16 cellular contexts compared by ENCODE assay signal in genomic region chr12:108765289-108765764, GRCh38. TPM values are rescaled to one million over a fixed set of nuclear protein-coding genes. Genes with fewer than 3 reads are reported as not detected.
DNase-seq lines count a peak whose midpoint lies in the region; ATAC-seq, FAIRE-seq and TF ChIP-seq lines count a peak whose summit lies in the region.
"Had no signal": no experiment of that assay in that cellular context is flagged by ENCODE, and none has a peak within 500 bp of the region (broad histone marks: within the 10 kb centered on the region; RNA-seq: fewer than 3 reads in every experiment).

No MANE protein-coding gene starts in this region.

- H3K27me3 ChIP-seq in HepG2 (ENCODE audit: control insufficient read depth in 1 of 2, insufficient read depth in 2 of 2, low read length in 2 of 2) (no peaks in the 10 kb centered on the region), right lobe of liver (no peaks in the 10 kb centered on the region), adrenal gland (no peaks in the 10 kb centered on the region), neural progenitor cell (no peaks in the 10 kb centered on the region)
- H3K27me3 ChIP-seq: BLaER1 treated with 17β-estradiol and CSF1 and Interleukin-3, amounts not matched to agents 10 nM and 100 nM had no signal

- H3K4me1 Mint-ChIP-seq in neural progenitor cell, result peaks cover 24% of the 10 kb centered on the region

- H3K9me3 ChIP-seq in HepG2 (ENCODE audit: low read length) (no peaks in the 10 kb centered on the region), right lobe of liver (no peaks in the 10 kb centered on the region), adrenal gland (replicated peaks in 1 of 3) (no peaks in the 10 kb centered on the region), neural progenitor cell (ENCODE audit: low read depth) (no peaks in the 10 kb centered on the region)
- H3K9me3 ChIP-seq: BLaER1 treated with 17β-estradiol and CSF1 and Interleukin-3, amounts not matched to agents 10 nM and 100 nM had no signal

- TF ChIP-seq POLR2A in HepG2 (IDR thresholded peaks at IDR 0.05; ENCODE audit: insufficient read depth in 1 of 2, low read depth in 2 of 2, low read length in 2 of 2), result no peak
- TF ChIP-seq POLR2A in right lobe of liver (IDR thresholded peaks at IDR 0.05), result no peak
- no peak for TF ChIP-seq POLR2A in adrenal gland (IDR thresholded peaks at IDR 0.05)

- TF ChIP-seq RAD21 in HepG2 (CRISPR knock-in tag; IDR thresholded peaks at IDR 0.05), result no peak

- peak overlapping the region; percentile 32 for H3K27ac Mint-ChIP-seq in neural progenitor cell
- H3K27ac Mint-ChIP-seq: HFFc6 had no signal

- H3K4me1 ChIP-seq in HepG2 (ENCODE audit: insufficient read depth, low read length) (peaks cover 54% of the 10 kb centered on the region), right lobe of liver (peaks cover 0 to 6% (median 0%) of the 10 kb centered on the region in 4 donors), adrenal gland (replicated peaks in 1 of 2) (peaks cover 0 to 8% of the 10 kb centered on the region in 2 donors), neural progenitor cell (no peaks in the 10 kb centered on the region)

- DNase-seq in HepG2 (ENCODE audit: low spot score), result no peak
- no peak for DNase-seq in right lobe of liver
- peak in 4 of 7 donors; percentile 43 to 52 (median 48) for DNase-seq in adrenal gland
- DNase-seq in neural progenitor cell (ENCODE audit: low spot score), result no peak
- no peak for DNase-seq in stimulated activated naive CD8-positive, alpha-beta T cell treated with anti-CD3 and anti-CD28 coated beads, Interleukin-15, Interleukin-2, amounts not matched to agents 100 U/mL and 50 U/mL, for 24 hours
- no peak for DNase-seq in substantia nigra (lab: John Stamatoyannopoulos, UW)
- no peak for DNase-seq in NCI-H510A treated with DMSO at 0.1 percent for 48 hours (lab: John Stamatoyannopoulos, UW)
- DNase-seq: ACHN; CD4-positive, CD25-positive, alpha-beta regulatory T cell; DMS53; GM23248; HCEC 1CT; HFFc6 had no signal

- no TSS peak for BruUV-seq in HepG2 (replicated peaks; lab: Mats Ljungman, UMichigan)

- H3K4me3 ChIP-seq in HepG2 (replicated peaks in 1 of 3; ENCODE audit: insufficient read depth in 1 of 3, low read depth in 2 of 3, low read length in 3 of 3) (peak overlapping the region in 1 of 3 experiments; percentile 53; a peak in 2 of 6 replicates), right lobe of liver (no peak overlapping the region), adrenal gland (no peak overlapping the region), neural progenitor cell (no peak overlapping the region)
- H3K4me3 ChIP-seq: BLaER1 treated with 17β-estradiol and CSF1 and Interleukin-3, amounts not matched to agents 10 nM and 100 nM; GM23248 had no signal

- H3F3A ChIP-seq in neural progenitor cell (ENCODE audit: low read depth), result peaks cover 14% of the 10 kb centered on the region

- no peaks in the 10 kb centered on the region for H3K36me3 Mint-ChIP-seq in neural progenitor cell
- H3K36me3 Mint-ChIP-seq: CD4-positive, CD25-positive, alpha-beta regulatory T cell had no signal

- no peaks in the 10 kb centered on the region for H4K20me1 ChIP-seq in HepG2 (ENCODE audit: insufficient read depth, low read length)
- no peaks in the 10 kb centered on the region for H4K20me1 ChIP-seq in neural progenitor cell (ENCODE audit: low read depth)
- H4K20me1 ChIP-seq: BLaER1 treated with 17β-estradiol and CSF1 and Interleukin-3, amounts not matched to agents 10 nM and 100 nM had no signal

- no peaks in the 10 kb centered on the region for H3K9me3 Mint-ChIP-seq in neural progenitor cell
- H3K9me3 Mint-ChIP-seq: HFFc6 had no signal

- in situ Hi-C loops in HepG2 (cut with HindIII; ENCODE audit: extremely low pct_ligation_motif_present, low pct_unique_long_range_greater_than_20kb), result no loop called here

- POLR2A ChIA-PET in HepG2 (lab: Yijun Ruan, JAX), result no interaction called here

- H3K27ac ChIP-seq in HepG2 (ENCODE audit: extremely low read length, insufficient read depth, low read length) (no peak overlapping the region), right lobe of liver (no peak overlapping the region), adrenal gland (peak overlapping the region in 1 of 5 donors; percentile 60), neural progenitor cell (no peak overlapping the region), substantia nigra (ENCODE audit: low read depth, low read length, poor library complexity, severe bottlenecking) (no peak overlapping the region)
- H3K27ac ChIP-seq: BLaER1 treated with 17β-estradiol and CSF1 and Interleukin-3, amounts not matched to agents 10 nM and 100 nM; GM23248 had no signal

- H2AFZ ChIP-seq in HepG2 (ENCODE audit: low read length) (no peak overlapping the region), neural progenitor cell (replicated peaks) (peak overlapping the region; percentile 17)
- H2AFZ ChIP-seq: GM23248 had no signal

- H3K4me3 Mint-ChIP-seq in neural progenitor cell, result no peak overlapping the region
- H3K4me3 Mint-ChIP-seq: CD4-positive, CD25-positive, alpha-beta regulatory T cell; HFFc6 had no signal

- H3K36me3 ChIP-seq in HepG2 (replicated peaks in 1 of 2; ENCODE audit: control insufficient read depth in 1 of 2, insufficient read depth in 2 of 2, low read length in 2 of 2) (no peaks in the 10 kb centered on the region), right lobe of liver (no peaks in the 10 kb centered on the region), adrenal gland (replicated peaks in 1 of 2) (no peaks in the 10 kb centered on the region), neural progenitor cell (no peaks in the 10 kb centered on the region)
- H3K36me3 ChIP-seq: BLaER1 treated with 17β-estradiol and CSF1 and Interleukin-3, amounts not matched to agents 10 nM and 100 nM had no signal

- H3K9ac ChIP-seq in HepG2 (ENCODE audit: insufficient read depth, low read depth, low read length) (peak overlapping the region; percentile 36; the same call in 1 of the 2 replicates), neural progenitor cell (no peak overlapping the region)
- H3K9ac ChIP-seq: BLaER1 treated with 17β-estradiol and CSF1 and Interleukin-3, amounts not matched to agents 10 nM and 100 nM; GM23248 had no signal

- no peaks in the 10 kb centered on the region for H3K79me2 ChIP-seq in HepG2 (ENCODE audit: insufficient read depth, low read length)
- H3K79me2 ChIP-seq in neural progenitor cell (ENCODE audit: low read depth), result no peaks in the 10 kb centered on the region

- CTCF ChIA-PET in HepG2 (lab: Yijun Ruan, JAX; ENCODE audit: low intra/inter-chr PET ratio, low total read pairs), result no interaction called here

- FAIRE-seq in HepG2 (lab: Jason Lieb, UNC), result no peak
- FAIRE-seq: HTR-8/SVneo had no signal

- TF ChIP-seq EP300 in HepG2 (IDR thresholded peaks at IDR 0.05; ENCODE audit: low read depth in 2 of 2, low read length in 2 of 2) (no peak), HepG2 (CRISPR knock-in tag; IDR thresholded peaks at IDR 0.05; ENCODE audit: borderline replicate concordance) (no peak)

- peak; percentile 59 for ATAC-seq in HepG2
- ATAC-seq in right lobe of liver, result no peak
- ATAC-seq in HG02852 (IDR thresholded peaks at IDR 0.05; ENCODE audit: unreplicated experiment), result no peak
- ATAC-seq in stimulated activated naive CD8-positive, alpha-beta T cell treated with anti-CD3 and anti-CD28 coated beads, Interleukin-15, Interleukin-2, amounts not matched to agents 100 U/mL and 50 U/mL, for 24 hours, result no peak

- H3K4me2 ChIP-seq in HepG2 (ENCODE audit: low read depth, low read length), result peak overlapping the region; percentile 71
- no peak overlapping the region for H3K4me2 ChIP-seq in neural progenitor cell
- H3K4me2 ChIP-seq: BLaER1 treated with 17β-estradiol and CSF1 and Interleukin-3, amounts not matched to agents 10 nM and 100 nM had no signal

- intact Hi-C loops in HepG2 (cut with micrococcal nuclease; ENCODE audit: unreplicated experiment), result no loop called here
- intact Hi-C loops in right lobe of liver (cut with DNase I), result no loop called here
- intact Hi-C loops in adrenal gland (cut with DNase I), result no loop called here

- 5% methylated on average over 10 of the region's 10 CpGs for WGBS in HepG2 (ENCODE audit: low lambda C conversion rate)
- 85% methylated on average over 9 of the region's 10 CpGs for WGBS in right lobe of liver (ENCODE audit: insufficient coverage, low coverage, low lambda C conversion rate, missing lambda C conversion rate)
- 47 to 61% (median 54%) methylated on average over 10 of the region's 10 CpGs for WGBS in adrenal gland, 4 donors

- H3K27me3 Mint-ChIP-seq in neural progenitor cell (ENCODE audit: insufficient read depth, low read depth), result peaks cover 19% of the 10 kb centered on the region

- no peak; the same call in 1 of the 2 replicates for TF ChIP-seq CTCF in HepG2 (CRISPR knock-in tag; IDR thresholded peaks at IDR 0.05)
- TF ChIP-seq CTCF in right lobe of liver (IDR thresholded peaks at IDR 0.05), result no peak
- no peak for TF ChIP-seq CTCF in adrenal gland (IDR thresholded peaks at IDR 0.05)
- TF ChIP-seq CTCF in neural progenitor cell (IDR thresholded peaks at IDR 0.05), result no peak

RNA-seq across cellular contexts. Expression of gene CORO1C, which starts 34.0 kb away (rescaled TPM):
- total RNA-seq in HepG2 (2016; rRNA removed; fragmentation: Illumina TruSeq; extraction: Trizol) (73.7 and 128 TPM in 2 replicates), right lobe of liver (100 to 1,000 TPM in 1 of 6 experiments, 10 to 100 TPM in 5; 36.6 to 100 (median 57.5) TPM), adrenal gland (100 to 1,000 TPM in 2 of 8 donors, 10 to 100 TPM in 6; 57.3 to 124 (median 84.8) TPM), neural progenitor cell (ENCODE audit: low replicate concordance) (116 and 128 TPM in 2 replicates)
- total RNA-seq in HepG2 (2016; cell fraction: cytosol; rRNA removed; fragmentation: Illumina TruSeq; extraction: Trizol; ENCODE audit: low read depth), result 21.0 and 28.0 TPM in 2 replicates
- 70.7 and 135 TPM in 2 replicates for total RNA-seq in HepG2 (2016; cell fraction: insoluble cytoplasmic fraction; rRNA removed; fragmentation: Illumina TruSeq; extraction: Trizol)
- total RNA-seq in HepG2 (2016; cell fraction: membrane; rRNA removed; fragmentation: Illumina TruSeq; extraction: Trizol), result 29.9 and 30.4 TPM in 2 replicates
- 66.4 and 67.4 TPM in 2 replicates for total RNA-seq in HepG2 (2016; cell fraction: nucleus; rRNA removed; fragmentation: Illumina TruSeq; extraction: Trizol)
- polyA plus RNA-seq in HepG2 (2011; rRNA removed) (116 and 131 TPM in 2 replicates), adrenal gland (10 to 100 TPM; 17.4 to 57.1 (median 32.3) TPM)
- polyA plus RNA-seq in HepG2 (2011; cell fraction: cytosol; rRNA removed), result 95.2 and 104 TPM in 2 replicates
- 66.8 and 86.4 TPM in 2 replicates for polyA plus RNA-seq in HepG2 (2011; cell fraction: nucleus; rRNA removed)
- polyA plus RNA-seq in HepG2 (2012), result 68.8 and 74.2 TPM in 2 replicates
- polyA plus RNA-seq in HepG2 (2016; cell fraction: cytosol; fragmentation: Illumina TruSeq; extraction: Trizol; ENCODE audit: low read depth), result 5.3 and 6.6 TPM in 2 replicates
- polyA plus RNA-seq in HepG2 (2016; cell fraction: insoluble cytoplasmic fraction; fragmentation: Illumina TruSeq; extraction: Trizol; ENCODE audit: low read depth), result 202 and 219 TPM in 2 replicates
- 17.3 and 18.7 TPM in 2 replicates for polyA plus RNA-seq in HepG2 (2016; cell fraction: membrane; fragmentation: Illumina TruSeq; extraction: Trizol; ENCODE audit: low read depth)
- 93.1 and 94.0 TPM in 2 replicates for polyA plus RNA-seq in HepG2 (2016; cell fraction: nucleus; fragmentation: Illumina TruSeq; extraction: Trizol; ENCODE audit: insufficient read depth, low read depth)
- 321 and 493 TPM in 2 replicates for polyA minus RNA-seq in HepG2 (2011; rRNA and poly(A)+ RNA removed; ENCODE audit: low replicate concordance)
- 108 and 148 TPM in 2 replicates for polyA minus RNA-seq in HepG2 (2011; cell fraction: cytosol; rRNA and poly(A)+ RNA removed)
- 132 and 144 TPM in 2 replicates for polyA minus RNA-seq in HepG2 (2011; cell fraction: nucleus; rRNA and poly(A)+ RNA removed)

Comparison
In these comparisons a context has a peak if more than half of its experiments do, and no peak if none do; other contexts are left out.
1. DNase-seq: peak in adrenal gland (4 of 7); none in HepG2 (single experiment), right lobe of liver (0 of 3), neural progenitor cell (single experiment), stimulated activated naive CD8-positive, alpha-beta T cell treated with anti-CD3 and anti-CD28 coated beads, Interleukin-15, Interleukin-2, amounts not matched to agents 100 U/mL and 50 U/mL, for 24 hours (single experiment), substantia nigra (0 of 49) and NCI-H510A treated with DMSO at 0.1 percent for 48 hours (single experiment).